ENCODE assay signal across 18 cellular contexts in genomic region chr11:129739339-129739738, GRCh38.
DNase-seq lines count a peak whose midpoint lies in the region; FAIRE-seq and TF ChIP-seq lines count a peak whose summit lies in the region.
"Had no signal": no experiment of that assay in that cellular context is flagged by ENCODE, and none has a peak within 500 bp of the region (broad histone marks: within the 10 kb centered on the region; RNA-seq: fewer than 3 reads in every experiment).

No MANE protein-coding gene starts in this region.

- H3K56ac ChIP-seq in H1 (replicated peaks; ENCODE audit: insufficient read length, low read depth, low read length) = no peak overlapping the region

- no peaks in the 10 kb centered on the region for H3K4me1 Mint-ChIP-seq in activated CD4-positive, alpha-beta memory T cell treated with anti-CD3 and anti-CD28 coated beads for 36 hours (ENCODE audit: low read depth)
- peaks cover 13% of the 10 kb centered on the region for H3K4me1 Mint-ChIP-seq in MCF 10A (ENCODE audit: insufficient read depth, unreplicated experiment)
- H3K4me1 Mint-ChIP-seq: CD14-positive monocyte had no signal

- TF ChIP-seq CTCF in H1 (IDR thresholded peaks at IDR 0.05; ENCODE audit: control extremely low read depth in 1 of 3, insufficient read depth in 1 of 3, low read depth in 1 of 3, low read length in 3 of 3) = no peak
- no peak for TF ChIP-seq CTCF in MCF 10A (IDR thresholded peaks at IDR 0.05; ENCODE audit: unreplicated experiment)

- no peak overlapping the region for H2BK20ac ChIP-seq in H1 (ENCODE audit: low read length)

- no peak overlapping the region for H4K8ac ChIP-seq in H1 (ENCODE audit: extremely low read depth, insufficient read depth, low read length)

- no peak overlapping the region for H3K27ac Mint-ChIP-seq in activated CD4-positive, alpha-beta memory T cell treated with anti-CD3 and anti-CD28 coated beads for 36 hours
- no peak overlapping the region for H3K27ac Mint-ChIP-seq in MCF 10A (ENCODE audit: low read depth, unreplicated experiment)
- H3K27ac Mint-ChIP-seq: CD14-positive monocyte; CD8-positive, alpha-beta T cell had no signal

- H3K9me3 ChIP-seq in H1 (ENCODE audit: insufficient read depth in 2 of 2, low read depth in 1 of 2, low read length in 1 of 2) = no peaks in the 10 kb centered on the region
- H3K9me3 ChIP-seq: HAP-1 had no signal

- H2BK5ac ChIP-seq in H1 (ENCODE audit: low read depth, low read length) = no peak overlapping the region

- H2BK12ac ChIP-seq in H1 (ENCODE audit: low read depth, low read length) = 0 out of 2 replicates have a peak overlapping the region, but pooled peaks have one; percentile 62

- no peak overlapping the region for H4K91ac ChIP-seq in H1 (replicated peaks; ENCODE audit: insufficient read length, low read length)

- H3K36me3 ChIP-seq in H1 (ENCODE audit: control insufficient read depth in 2 of 4, insufficient read depth in 4 of 4, low read length in 3 of 4) = no peaks in the 10 kb centered on the region
- H3K36me3 ChIP-seq: HAP-1 had no signal

- H3K4me3 Mint-ChIP-seq in activated CD4-positive, alpha-beta memory T cell treated with anti-CD3 and anti-CD28 coated beads for 36 hours = no peak overlapping the region
- no peak overlapping the region for H3K4me3 Mint-ChIP-seq in MCF 10A (ENCODE audit: unreplicated experiment)
- H3K4me3 Mint-ChIP-seq: CD14-positive monocyte; CD8-positive, alpha-beta T cell had no signal

- no peak for TF ChIP-seq EP300 in H1 (IDR thresholded peaks at IDR 0.05; ENCODE audit: borderline replicate concordance in 1 of 2, low read depth in 2 of 2, low read length in 2 of 2)

- no peak for TF ChIP-seq POLR2A in H1 (IDR thresholded peaks at IDR 0.05; ENCODE audit: control extremely low read depth in 1 of 2, low read depth in 2 of 2, low read length in 2 of 2)

- no peaks in the 10 kb centered on the region for H3K27me3 ChIP-seq in H1 (replicated peaks in 1 of 4; ENCODE audit: control insufficient read depth in 3 of 4, extremely low read depth in 1 of 4, insufficient read depth in 3 of 4, low read length in 3 of 4)

- H3K27me3 Mint-ChIP-seq in activated CD4-positive, alpha-beta memory T cell treated with anti-CD3 and anti-CD28 coated beads for 36 hours = peaks cover 1% of the 10 kb centered on the region
- peaks cover 1% of the 10 kb centered on the region for H3K27me3 Mint-ChIP-seq in MCF 10A (ENCODE audit: insufficient read depth, unreplicated experiment)

- no peak for FAIRE-seq in H1 (lab: Jason Lieb, UNC)
- FAIRE-seq: D721Med, GM12878, HepG2, HTR-8/SVneo had no signal

- H3K9ac ChIP-seq in H1 (replicated peaks in 1 of 4; ENCODE audit: extremely low read depth in 1 of 4, low read depth in 3 of 4, low read length in 3 of 4) = no peak overlapping the region

- H4K20me1 ChIP-seq in H1 (replicated peaks in 1 of 2; ENCODE audit: control insufficient read depth in 1 of 2, insufficient read depth in 2 of 2, low read length in 2 of 2) = no peaks in the 10 kb centered on the region

- peak; percentile 29 for DNase-seq in DMS53 (lab: John Stamatoyannopoulos, UW)
- DNase-seq in DMS53 treated with DMSO at 0.1 percent for 48 hours (lab: John Stamatoyannopoulos, UW; ENCODE audit: unreplicated experiment) = no peak
- DNase-seq in NCI-H510A treated with DMSO at 0.1 percent for 48 hours (lab: John Stamatoyannopoulos, UW) = peak; percentile 51
- no peak for DNase-seq in NCI-H510A (lab: John Stamatoyannopoulos, UW)
- no peak for DNase-seq in H1 (ENCODE audit: low read depth in 1 of 2, low spot score in 2 of 2)
- no peak for DNase-seq in activated CD4-positive, alpha-beta memory T cell treated with anti-CD3 and anti-CD28 coated beads for 36 hours
- DNase-seq in MCF 10A (ENCODE audit: unreplicated experiment) = no peak
- DNase-seq: CD8-positive, alpha-beta T cell; COR-L47; DMS153; GOT3 had no signal

- WGBS in H1 (ENCODE audit: extremely low coverage in 1 of 2, insufficient coverage in 1 of 2, insufficient read length in 1 of 2, insufficient replicate concordance in 2 of 2, low coverage in 1 of 2, low lambda C conversion rate in 2 of 2, missing lambda C conversion rate in 1 of 2), 2 experiments = 86% methylated on average over 4 of the region's 4 CpGs; no CpG with 5 or more reads in 1 of the 2 experiments

- no peaks in the 10 kb centered on the region for H3K79me2 ChIP-seq in H1 (ENCODE audit: control insufficient read depth in 1 of 2, insufficient read depth in 2 of 2, low read length in 2 of 2)

- H3K23me2 ChIP-seq in H1 (ENCODE audit: low read depth, low read length) = no peaks in the 10 kb centered on the region

- H3K4me1 ChIP-seq in H1 (replicated peaks in 1 of 4; ENCODE audit: control insufficient read depth in 3 of 4, insufficient read depth in 4 of 4, low read length in 3 of 4) = no peaks in the 10 kb centered on the region
- H3K4me1 ChIP-seq: HAP-1 had no signal

- no peak overlapping the region for H3K14ac ChIP-seq in H1 (ENCODE audit: insufficient read length)

- H3K18ac ChIP-seq in H1 (ENCODE audit: extremely low read depth, low read length) = no peak overlapping the region

- no peak overlapping the region; the same call in 1 of the 2 replicates for H2BK15ac ChIP-seq in H1 (ENCODE audit: low read length)

- H3K4me2 ChIP-seq in H1 (ENCODE audit: insufficient read depth in 1 of 2, low read depth in 2 of 2, low read length in 2 of 2) = no peak overlapping the region

- H2BK120ac ChIP-seq in H1 (replicated peaks; ENCODE audit: low read depth, low read length) = no peak overlapping the region

- no peak overlapping the region for H3K27ac ChIP-seq in H1 (ENCODE audit: low read depth, low read length)
- H3K27ac ChIP-seq: 22Rv1 had no signal

- intact Hi-C loops in activated CD4-positive, alpha-beta memory T cell treated with anti-CD3 and anti-CD28 coated beads for 36 hours (cut with micrococcal nuclease) = no loop called here
- intact Hi-C loops in MCF 10A (cut with micrococcal nuclease) = no loop called here

- no peak overlapping the region for H3K4me3 ChIP-seq in H1 (ENCODE audit: extremely low read depth in 1 of 4, insufficient read depth in 2 of 4, low read depth in 3 of 4, low read length in 4 of 4)
- H3K4me3 ChIP-seq: GM12878, HAP-1 had no signal

- no peaks in the 10 kb centered on the region for H3K9me3 Mint-ChIP-seq in activated CD4-positive, alpha-beta memory T cell treated with anti-CD3 and anti-CD28 coated beads for 36 hours
- H3K9me3 Mint-ChIP-seq in MCF 10A (ENCODE audit: unreplicated experiment) = no peaks in the 10 kb centered on the region
- H3K9me3 Mint-ChIP-seq: CD14-positive monocyte; CD8-positive, alpha-beta T cell had no signal

- H2AFZ ChIP-seq in H1 (ENCODE audit: low read length) = no peak overlapping the region

- no peak overlapping the region for H4K5ac ChIP-seq in H1 (ENCODE audit: insufficient read length, low read depth, low read length)

- no peak overlapping the region for H3K4ac ChIP-seq in H1 (replicated peaks; ENCODE audit: insufficient read length, low read depth, low read length)

- H3K36me3 Mint-ChIP-seq in activated CD4-positive, alpha-beta memory T cell treated with anti-CD3 and anti-CD28 coated beads for 36 hours = no peaks in the 10 kb centered on the region
- no peaks in the 10 kb centered on the region for H3K36me3 Mint-ChIP-seq in MCF 10A (ENCODE audit: insufficient read depth, unreplicated experiment)
- H3K36me3 Mint-ChIP-seq: CD14-positive monocyte; CD8-positive, alpha-beta T cell had no signal

- no peak overlapping the region for H3K23ac ChIP-seq in H1 (ENCODE audit: insufficient read length)

- CTCF ChIA-PET in H1 (lab: Charles Lee; ENCODE audit: partially characterized antibody) = interaction anchor here (0.6 to 1.8 kb wide), 8 partner anchors 10 to 1107 kb away, joined by 3 to 9 read pairs (median 4); no protein-coding TSS in a partner anchor
- CTCF ChIA-PET in activated CD4-positive, alpha-beta memory T cell treated with anti-CD3 and anti-CD28 coated beads for 36 hours (lab: Charles Lee) = no interaction called here
- CTCF ChIA-PET in MCF 10A (lab: Yijun Ruan, JAX) = interaction anchor here (0.7 to 1.7 kb wide), 7 partner anchors 11 to 381 kb away, joined by 3 to 13 read pairs (median 4); no protein-coding TSS in a partner anchor

- TF ChIP-seq RAD21 in H1 (IDR thresholded peaks at IDR 0.05 in 1 of 2, conservative IDR thresholded peaks at IDR 0.05 in 1 of 2; ENCODE audit: low read depth in 2 of 2, low read length in 2 of 2) = no peak

- no peak overlapping the region for H2AK5ac ChIP-seq in H1 (ENCODE audit: low read depth, low read length)

- POLR2A ChIA-PET in H1 (lab: Charles Lee; ENCODE audit: partially characterized antibody) (no interaction called here), MCF 10A (lab: Yijun Ruan, JAX) (interaction anchor here (0.8 kb wide), 1 partner anchor 373 kb away, joined by 3 read pairs; no protein-coding TSS in a partner anchor)
- POLR2A ChIA-PET in activated CD4-positive, alpha-beta memory T cell treated with anti-CD3 and anti-CD28 coated beads for 36 hours (lab: Charles Lee) = no interaction called here

- no TSS peak for BruUV-seq in MCF 10A (replicated peaks; lab: Mats Ljungman, UMichigan)

- H3K79me1 ChIP-seq in H1 (ENCODE audit: low read depth, low read length) = no peaks in the 10 kb centered on the region

TF ChIP-seq in H1, 55 proteins besides CTCF, POLR2A, EP300 and RAD21:
- TF ChIP-seq SP2 (IDR thresholded peaks at IDR 0.05; ENCODE audit: low read length) (no peak), SRF (IDR thresholded peaks at IDR 0.05; ENCODE audit: low read depth, low read length) (no peak), POLR2AphosphoS5 (IDR thresholded peaks at IDR 0.05; ENCODE audit: low read depth, low read length) (no peak), FOSL1 (IDR thresholded peaks at IDR 0.05; ENCODE audit: insufficient read depth, low read depth, low read length) (no peak), RXRA (IDR thresholded peaks at IDR 0.05; ENCODE audit: insufficient read depth, low read depth, low read length) (no peak), CEBPB (IDR thresholded peaks at IDR 0.05; ENCODE audit: low read depth, low read length) (no peak), TAF1 (IDR thresholded peaks at IDR 0.05; ENCODE audit: low read depth, low read length) (no peak), TBP (IDR thresholded peaks at IDR 0.05; ENCODE audit: low read depth, low read length) (no peak), RFX5 (IDR thresholded peaks at IDR 0.05; ENCODE audit: borderline replicate concordance, low read depth, low read length) (no peak), BACH1 (IDR thresholded peaks at IDR 0.05; ENCODE audit: low read length) (no peak), POU5F1 (IDR thresholded peaks at IDR 0.05; ENCODE audit: low read depth, low read length) (no peak)

Comparison
In these comparisons a context has a peak if more than half of its experiments do, and no peak if none do; other contexts are left out.
1. DNase-seq: peak in DMS53 (single experiment) and NCI-H510A treated with DMSO at 0.1 percent for 48 hours (single experiment); none in DMS53 treated with DMSO at 0.1 percent for 48 hours (single experiment), NCI-H510A (single experiment), H1 (0 of 2), activated CD4-positive, alpha-beta memory T cell treated with anti-CD3 and anti-CD28 coated beads for 36 hours (single experiment) and MCF 10A (single experiment).